8 cellular contexts compared by ENCODE assay signal in genomic region chr2:145484443-145485086, GRCh38.
DNase-seq lines count a peak whose midpoint lies in the region; ATAC-seq and TF ChIP-seq lines count a peak whose summit lies in the region.
"Had no signal": no experiment of that assay in that cellular context is flagged by ENCODE, and none has a peak within 500 bp of the region (broad histone marks: within the 10 kb centered on the region; RNA-seq: fewer than 3 reads in every experiment).

No MANE protein-coding gene starts in this region.

- H2AFZ ChIP-seq in GM23248 = no peak overlapping the region; the same call in 1 of the 2 replicates

- TF ChIP-seq CTCF in endodermal cell (conservative IDR thresholded peaks at IDR 0.05) = peak; percentile 49
- peak; percentile 51 for TF ChIP-seq CTCF in osteocyte (IDR thresholded peaks at IDR 0.05)

- H3K9me3 Mint-ChIP-seq in endodermal cell = no peaks in the 10 kb centered on the region
- no peaks in the 10 kb centered on the region for H3K9me3 Mint-ChIP-seq in osteocyte (ENCODE audit: unreplicated experiment)

- H3F3A ChIP-seq in GM23248 (ENCODE audit: insufficient read depth) = peaks cover 9% of the 10 kb centered on the region; the same call in 1 of the 2 replicates

- peaks cover 2% of the 10 kb centered on the region for H3K4me1 Mint-ChIP-seq in endodermal cell
- H3K4me1 Mint-ChIP-seq in osteocyte (ENCODE audit: unreplicated experiment) = peaks cover 13% of the 10 kb centered on the region

- H3K9me2 ChIP-seq in GM23248 (ENCODE audit: insufficient read depth) = no peaks in the 10 kb centered on the region

- H3K36me3 ChIP-seq in GM23248 (ENCODE audit: low read depth) (no peaks in the 10 kb centered on the region), endodermal cell (ENCODE audit: control insufficient read depth, insufficient read depth, low read length) (no peaks in the 10 kb centered on the region)

- no peaks in the 10 kb centered on the region for H3K36me3 Mint-ChIP-seq in endodermal cell (ENCODE audit: low read depth)
- no peaks in the 10 kb centered on the region for H3K36me3 Mint-ChIP-seq in osteocyte (ENCODE audit: unreplicated experiment)

- in situ Hi-C loops in GM23248 (cut with MboI) = no loop called here

- DNase-seq in GM23248 = peak; percentile 88
- peak; percentile 66 for DNase-seq in NCI-H226
- DNase-seq in endodermal cell = no peak
- DNase-seq in osteocyte (ENCODE audit: extremely low spot score, unreplicated experiment) = no peak
- no peak for DNase-seq in NCI-H69 (lab: John Stamatoyannopoulos, UW)
- no peak for DNase-seq in NCI-H2029 treated with DMSO at 0.1 percent for 48 hours (lab: John Stamatoyannopoulos, UW)
- DNase-seq: NCI-H146 had no signal

- peaks cover 12% of the 10 kb centered on the region for H3K4me1 ChIP-seq in GM23248 (ENCODE audit: insufficient read depth)
- no peaks in the 10 kb centered on the region for H3K4me1 ChIP-seq in endodermal cell (ENCODE audit: control insufficient read depth, insufficient read depth, low read length)

- 0 out of 2 replicates have a peak overlapping the region, but pooled peaks have one; percentile 20 for H3K27ac ChIP-seq in GM23248
- no peak overlapping the region for H3K27ac ChIP-seq in endodermal cell (ENCODE audit: low read depth, low read length)

- H3K27me3 ChIP-seq in GM23248 (replicated peaks; ENCODE audit: insufficient read depth) (no peaks in the 10 kb centered on the region), endodermal cell (ENCODE audit: control insufficient read depth, insufficient read depth, low read length, poor library complexity, severe bottlenecking) (no peaks in the 10 kb centered on the region)

- H3K4me3 Mint-ChIP-seq in endodermal cell (no peak overlapping the region), osteocyte (ENCODE audit: unreplicated experiment) (no peak overlapping the region)

- H3K4me2 ChIP-seq in GM23248 (ENCODE audit: unreplicated experiment) = no peak overlapping the region

- H3K27ac Mint-ChIP-seq in endodermal cell (no peak overlapping the region), osteocyte (ENCODE audit: unreplicated experiment) (no peak overlapping the region)

- no peak overlapping the region for H3K9ac ChIP-seq in GM23248
- H3K9ac ChIP-seq in endodermal cell (ENCODE audit: extremely low read depth, low read length, poor library complexity, severe bottlenecking) = no peak overlapping the region

- H3K4me3 ChIP-seq in GM23248 (no peak overlapping the region), endodermal cell (ENCODE audit: low read length) (no peak overlapping the region)

- no peaks in the 10 kb centered on the region for H4K20me1 ChIP-seq in GM23248 (ENCODE audit: insufficient read depth)

- ATAC-seq in GM21528 (IDR thresholded peaks at IDR 0.05; ENCODE audit: low FRiP score, unreplicated experiment) = no peak

- H3K9me3 ChIP-seq in GM23248 (ENCODE audit: low read depth) (no peaks in the 10 kb centered on the region), endodermal cell (ENCODE audit: control insufficient read depth, low read length) (no peaks in the 10 kb centered on the region)

- no peaks in the 10 kb centered on the region for H3K79me2 ChIP-seq in GM23248 (ENCODE audit: insufficient read depth)

- no peaks in the 10 kb centered on the region for H3K27me3 Mint-ChIP-seq in endodermal cell (ENCODE audit: insufficient read depth)
- no peaks in the 10 kb centered on the region for H3K27me3 Mint-ChIP-seq in osteocyte (ENCODE audit: unreplicated experiment)

Comparison
In these comparisons a context has a peak if more than half of its experiments do, and no peak if none do; other contexts are left out.
1. DNase-seq: peak in GM23248 (single experiment) and NCI-H226 (single experiment); none in endodermal cell (single experiment), osteocyte (single experiment), NCI-H69 (single experiment) and NCI-H2029 treated with DMSO at 0.1 percent for 48 hours (single experiment).